Comparison of ENCODE assay signal across 31 cellular contexts in the genomic region with DNA sequence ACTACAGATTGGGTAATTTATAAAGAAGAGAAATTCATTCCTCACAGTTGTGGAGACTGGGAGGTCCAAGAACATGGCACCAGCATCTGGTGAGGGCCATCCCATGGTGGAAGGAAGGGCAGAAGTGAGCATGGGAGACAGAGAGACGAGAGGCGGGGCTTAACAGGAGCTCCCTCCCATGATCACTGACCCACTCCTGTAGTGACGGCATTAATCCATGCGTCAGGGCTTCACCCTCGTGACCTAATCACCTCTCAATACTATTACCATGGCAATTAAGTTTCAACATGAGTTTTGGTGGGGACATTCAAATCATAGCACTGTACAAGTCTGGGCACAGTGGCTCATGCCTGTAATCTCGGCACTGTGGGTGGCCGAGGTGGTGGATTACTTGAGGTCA.
"Had no signal": no experiment of that assay in that cellular context is flagged by ENCODE, and none has a peak within 500 bp of the region (broad histone marks: within the 10 kb centered on the region; RNA-seq: fewer than 3 reads in every experiment).

No MANE protein-coding gene starts in this region.

- H3K27ac ChIP-seq: body of pancreas, brain microvascular endothelial cell, breast epithelium, WERI-Rb-1 had no signal

- H3K4me3 ChIP-seq: body of pancreas, breast epithelium had no signal

- ATAC-seq: activated CD4-positive, alpha-beta T cell treated with anti-CD3 and anti-CD28 coated beads for 36 hours; activated CD4-positive, CD25-positive, alpha-beta regulatory T cell treated with anti-CD3 and anti-CD28 coated beads, Interleukin-2, amount 50 U/mL, for 24 hours; activated CD8-positive, alpha-beta memory T cell treated with anti-CD3 and anti-CD28 coated beads, Interleukin-2, amount 10 ng/mL, durations not matched to agents 7 days and 5 days; activated CD8-positive, alpha-beta T cell treated with anti-CD3 and anti-CD28 coated beads, Interleukin-2, amount 10 ng/mL, durations not matched to agents 7 days and 5 days; activated naive CD8-positive, alpha-beta T cell treated with anti-CD3 and anti-CD28 coated beads, Interleukin-2, amount 50 U/mL, for 24 hours; body of pancreas; T-cell; T-helper 17 cell; WTC11 had no signal

- FAIRE-seq: astrocyte had no signal

- H3K4me1 ChIP-seq: body of pancreas, breast epithelium had no signal

- DNase-seq: activated CD4-positive, alpha-beta memory T cell treated with anti-CD3 and anti-CD28 coated beads, Interleukin-2, amount 10 ng/mL, durations not matched to agents 7 days and 5 days; activated CD4-positive, alpha-beta T cell treated with anti-CD3 and anti-CD28 coated beads for 1 hour; activated CD4-positive, alpha-beta T cell treated with anti-CD3 and anti-CD28 coated beads for 36 hours; activated CD4-positive, alpha-beta T cell treated with anti-CD3 and anti-CD28 coated beads for 48 hours; activated CD4-positive, alpha-beta T cell treated with anti-CD3 and anti-CD28 coated beads, Interleukin-2, amount 10 ng/mL, durations not matched to agents 7 days and 5 days; activated CD4-positive, alpha-beta T cell treated with anti-CD3 and anti-CD28 coated beads, Interleukin-2, amount 50 U/mL, for 48 hours; activated CD4-positive, CD25-positive, alpha-beta regulatory T cell; activated CD8-positive, alpha-beta memory T cell treated with anti-CD3 and anti-CD28 coated beads for 24 hours; activated CD8-positive, alpha-beta memory T cell treated with anti-CD3 and anti-CD28 coated beads, Interleukin-2, amount 10 ng/mL, durations not matched to agents 7 days and 5 days; activated CD8-positive, alpha-beta memory T cell treated with anti-CD3 and anti-CD28 coated beads, Interleukin-2, amount 50 U/mL, for 48 hours; activated CD8-positive, alpha-beta T cell treated with anti-CD3 and anti-CD28 coated beads, Interleukin-2, amount 10 ng/mL, durations not matched to agents 7 days and 5 days; activated effector memory CD4-positive, alpha-beta T cell treated with Interleukin-2 at 50 U/mL for 16 hours; activated gamma-delta T cell; activated naive CD4-positive, alpha-beta T cell treated with anti-CD3 and anti-CD28 coated beads, Interleukin-2, amount 10 ng/mL, durations not matched to agents 7 days and 5 days; activated naive CD4-positive, alpha-beta T cell treated with Interleukin-2 at 50 U/mL for 16 hours; activated naive CD8-positive, alpha-beta T cell treated with anti-CD3 and anti-CD28 coated beads, Interleukin-2, amount 10 ng/mL, durations not matched to agents 7 days and 5 days; activated naive CD8-positive, alpha-beta T cell treated with anti-CD3 and anti-CD28 coated beads, Interleukin-2, amount 50 U/mL, for 24 hours; activated T-cell treated with anti-CD3 and anti-CD28 coated beads, Interleukin-2, amount 50 U/mL, for 24 hours; activated T-cell treated with anti-CD3 and anti-CD28 coated beads, Interleukin-2, amount 50 U/mL, for 48 hours; aorta; body of pancreas; brain microvascular endothelial cell; central memory CD4-positive, alpha-beta T cell; T-cell; T-helper 17 cell; T-helper 9 cell; WERI-Rb-1 had no signal

- H3K9me3 ChIP-seq: body of pancreas, breast epithelium had no signal

- H3K27me3 ChIP-seq: body of pancreas, brain microvascular endothelial cell, breast epithelium had no signal

- H3K36me3 ChIP-seq: brain microvascular endothelial cell, breast epithelium had no signal
